20 cellular contexts compared by ENCODE assay signal in the genomic region with DNA sequence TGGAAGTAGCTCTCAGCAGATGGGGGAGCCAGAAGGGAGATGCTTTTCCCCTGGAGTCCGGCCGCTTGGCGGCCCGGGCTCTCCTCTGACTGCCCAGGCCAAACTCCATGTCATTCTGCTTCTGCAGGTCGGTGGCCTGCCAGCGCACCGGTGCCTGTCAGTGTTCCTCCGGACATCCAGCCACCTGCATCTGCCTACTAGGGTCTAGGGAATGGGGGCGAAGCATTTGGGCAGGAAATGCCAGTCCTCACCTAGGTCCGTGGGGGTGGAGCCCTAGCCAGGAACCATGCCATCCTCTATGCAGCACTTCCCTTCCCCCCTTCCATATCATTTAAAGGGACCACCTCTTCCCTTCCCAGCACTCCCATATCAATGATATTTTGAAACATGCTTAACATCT. TPM values are rescaled to one million over a fixed set of nuclear protein-coding genes. Genes with fewer than 3 reads are reported as not detected.
A peak's percentile ranks its signal among the peaks of the same experiment; 100 is the strongest.
DNase-seq lines count a peak whose midpoint lies in the region; ATAC-seq and TF ChIP-seq lines count a peak whose summit lies in the region.
"Had no signal": no experiment of that assay in that cellular context is flagged by ENCODE, and none has a peak within 500 bp of the region (broad histone marks: within the 10 kb centered on the region; RNA-seq: fewer than 3 reads in every experiment).

No MANE protein-coding gene starts in this region.

- H3K36me3 Mint-ChIP-seq in stimulated activated naive B cell treated with anti-CD40 and anti-IgM and Interleukin-4, amounts not matched to agents 10 μg/mL and 1 μg/mL and 100 μg/mL, for 72 hours: no peaks in the 10 kb centered on the region
- H3K36me3 Mint-ChIP-seq: activated naive CD4-positive, alpha-beta T cell treated with anti-CD3 and anti-CD28 coated beads, Interleukin-2, amount 50 U/mL, for 72 hours had no signal

- H3K27ac ChIP-seq in HEK293 (ENCODE audit: extremely low read depth, low read depth, low read length) (no peak overlapping the region), brain microvascular endothelial cell (peak overlapping the region; percentile 90), lung (ENCODE audit: low read depth in 1 of 2, low read length in 1 of 2) (peak overlapping the region; percentile 17 to 63), subcutaneous abdominal adipose tissue (ENCODE audit: low read depth, low read length) (peak overlapping the region; percentile 30)

- H3K9me3 ChIP-seq in HEK293 (ENCODE audit: control insufficient read depth, insufficient read depth, low read depth, low read length) (no peaks in the 10 kb centered on the region), lung (ENCODE audit: control insufficient read depth in 2 of 2, insufficient read depth in 1 of 2, low read length in 1 of 2) (no peaks in the 10 kb centered on the region), subcutaneous abdominal adipose tissue (ENCODE audit: control insufficient read depth in 5 of 5, low read length in 5 of 5) (no peaks in the 10 kb centered on the region)

- TF ChIP-seq CTCF in HEK293 (tag by site-specific recombination; IDR thresholded peaks at IDR 0.05) (no peak), brain microvascular endothelial cell (IDR thresholded peaks at IDR 0.05; ENCODE audit: low read depth, low read length, missing control alignments) (peak; percentile 5), lung (IDR thresholded peaks at IDR 0.05; ENCODE audit: control extremely low read depth, extremely low read depth) (no peak)

- POLR2A ChIA-PET in HEK293 (lab: Yijun Ruan, JAX): no interaction called here

- H3K9me3 Mint-ChIP-seq in stimulated activated naive B cell treated with anti-CD40 and anti-IgM and Interleukin-4, amounts not matched to agents 10 μg/mL and 1 μg/mL and 100 μg/mL, for 72 hours: no peaks in the 10 kb centered on the region
- H3K9me3 Mint-ChIP-seq: activated naive CD4-positive, alpha-beta T cell treated with anti-CD3 and anti-CD28 coated beads, Interleukin-2, amount 50 U/mL, for 72 hours; CD4-positive, alpha-beta T cell; T-helper 1 cell treated with Interleukin-12 subunit alpha and Interleukin-12 subunit beta and Interleukin-4 antibody, amounts not matched to agents 30 μg/mL and 1 μg/mL, for 36 hours had no signal

- 78 to 82% methylated on average over 8 to 10 of the region's 10 CpGs for WGBS in lung, 2 donors

- in situ Hi-C loops in brain microvascular endothelial cell (cut with HindIII; ENCODE audit: low pct_ligation_motif_present, low sequenced_read_pairs): loop anchor here (25.0 kb wide), 1 partner anchor 91 kb away; a partner anchor contains a TSS

- CTCF ChIA-PET in HEK293 (lab: Yijun Ruan, JAX): interaction anchor here (1.2 to 1.7 kb wide), 2 partner anchors 14 to 69 kb away, joined by 3 to 4 read pairs; no protein-coding TSS in a partner anchor

- no peak overlapping the region for H3K27ac Mint-ChIP-seq in stimulated activated naive B cell treated with anti-CD40 and anti-IgM and Interleukin-4, amounts not matched to agents 10 μg/mL and 1 μg/mL and 100 μg/mL, for 72 hours
- H3K27ac Mint-ChIP-seq: activated naive CD4-positive, alpha-beta T cell treated with anti-CD3 and anti-CD28 coated beads, Interleukin-2, amount 50 U/mL, for 72 hours; CD4-positive, alpha-beta T cell; T-helper 1 cell treated with Interleukin-12 subunit alpha and Interleukin-12 subunit beta and Interleukin-4 antibody, amounts not matched to agents 30 μg/mL and 1 μg/mL, for 36 hours had no signal

- H3K4me3 Mint-ChIP-seq in stimulated activated naive B cell treated with anti-CD40 and anti-IgM and Interleukin-4, amounts not matched to agents 10 μg/mL and 1 μg/mL and 100 μg/mL, for 72 hours: no peak overlapping the region
- H3K4me3 Mint-ChIP-seq: CD4-positive, alpha-beta T cell; T-helper 1 cell treated with Interleukin-12 subunit alpha and Interleukin-12 subunit beta and Interleukin-4 antibody, amounts not matched to agents 30 μg/mL and 1 μg/mL, for 36 hours had no signal

- no peaks in the 10 kb centered on the region for H3K4me1 ChIP-seq in HEK293 (ENCODE audit: control insufficient read depth, insufficient read depth, low read length)
- H3K4me1 ChIP-seq in lung (ENCODE audit: control insufficient read depth in 2 of 2, insufficient read depth in 2 of 2, low read length in 2 of 2): peaks cover 5 to 15% of the 10 kb centered on the region in 2 donors
- peaks cover 0 to 25% (median 15%) of the 10 kb centered on the region in 5 donors for H3K4me1 ChIP-seq in subcutaneous abdominal adipose tissue (ENCODE audit: control insufficient read depth in 5 of 5, insufficient read depth in 5 of 5, low read length in 5 of 5)

- H3K9ac ChIP-seq in subcutaneous abdominal adipose tissue (ENCODE audit: low read length in 5 of 5): no peak overlapping the region

- H3K36me3 ChIP-seq in HEK293 (ENCODE audit: control insufficient read depth in 2 of 2, insufficient read depth in 1 of 2, low read length in 2 of 2) (peaks cover 8 to 21% of the 10 kb centered on the region in 2 experiments; a peak in 2 of 3 replicates), brain microvascular endothelial cell (replicated peaks) (peaks cover 5% of the 10 kb centered on the region), lung (ENCODE audit: control insufficient read depth in 2 of 2, insufficient read depth in 2 of 2, low read length in 2 of 2) (peaks cover 0 to 3% of the 10 kb centered on the region in 2 donors), subcutaneous abdominal adipose tissue (ENCODE audit: control insufficient read depth in 5 of 5, insufficient read depth in 5 of 5, low read length in 5 of 5) (peaks cover 0 to 2% (median 0%) of the 10 kb centered on the region in 5 donors)

- no peak for ATAC-seq in lung (ENCODE audit: insufficient read depth, low FRiP score)
- no peak for ATAC-seq in stimulated activated naive B cell treated with anti-CD40 and anti-IgM and Interleukin-4, amounts not matched to agents 10 μg/mL and 1 μg/mL and 100 μg/mL, for 72 hours (replicated peaks)
- no peak for ATAC-seq in GM21423 (IDR thresholded peaks at IDR 0.05; ENCODE audit: unreplicated experiment)
- no peak for ATAC-seq in GM19395 (IDR thresholded peaks at IDR 0.05; ENCODE audit: unreplicated experiment)
- ATAC-seq: activated naive CD4-positive, alpha-beta T cell treated with anti-CD3 and anti-CD28 coated beads, Interleukin-2, amount 50 U/mL, for 72 hours; esophagus mucosa had no signal

- peaks cover 0 to 5% of the 10 kb centered on the region in 2 donors for H3K4me1 Mint-ChIP-seq in stimulated activated naive B cell treated with anti-CD40 and anti-IgM and Interleukin-4, amounts not matched to agents 10 μg/mL and 1 μg/mL and 100 μg/mL, for 72 hours

- H3K27me3 ChIP-seq in brain microvascular endothelial cell (replicated peaks): no peaks in the 10 kb centered on the region
- no peaks in the 10 kb centered on the region for H3K27me3 ChIP-seq in lung (ENCODE audit: control insufficient read depth, insufficient read depth)
- peaks cover 0 to 2% (median 0%) of the 10 kb centered on the region in 5 donors for H3K27me3 ChIP-seq in subcutaneous abdominal adipose tissue (ENCODE audit: control insufficient read depth in 5 of 5, insufficient read depth in 4 of 5, low read length in 5 of 5)

- H3K27me3 Mint-ChIP-seq in stimulated activated naive B cell treated with anti-CD40 and anti-IgM and Interleukin-4, amounts not matched to agents 10 μg/mL and 1 μg/mL and 100 μg/mL, for 72 hours: no peaks in the 10 kb centered on the region
- H3K27me3 Mint-ChIP-seq: CD4-positive, alpha-beta T cell had no signal

- H3K4me3 ChIP-seq in HEK293 (ENCODE audit: low read depth, low read length) (no peak overlapping the region), brain microvascular endothelial cell (ENCODE audit: low read depth, low read length) (no peak overlapping the region), lung (no peak overlapping the region), subcutaneous abdominal adipose tissue (ENCODE audit: low read depth in 1 of 5, low read length in 5 of 5) (no peak overlapping the region)

- DNase-seq in brain microvascular endothelial cell: no peak
- DNase-seq in lung (ENCODE audit: low spot score): no peak
- no peak for DNase-seq in stimulated activated naive B cell treated with anti-CD40 and anti-IgM and Interleukin-4, amounts not matched to agents 10 μg/mL and 1 μg/mL and 100 μg/mL, for 72 hours
- no peak for DNase-seq in DMS153 (lab: John Stamatoyannopoulos, UW)
- DNase-seq: activated T-cell treated with anti-CD3 and anti-CD28 coated beads for 4 hours; CD4-positive, alpha-beta T cell; KG1; NCI-H1417 treated with DMSO at 0.1 percent for 48 hours; NCI-H524; stimulated activated CD4-positive, alpha-beta T cell treated with anti-CD3 and anti-CD28 coated beads, Interleukin-1b, Interleukin-23, amount 100 ng/mL, for 48 hours; stimulated activated CD8-positive, alpha-beta memory T cell treated with anti-CD3 and anti-CD28 coated beads, Interleukin-4, amount 100 ng/mL, for 48 hours had no signal

TF ChIP-seq in HEK293, 187 proteins besides CTCF, POLR2A, EP300 and RAD21 (continues in another document):
- TF ChIP-seq, protein P1, sequence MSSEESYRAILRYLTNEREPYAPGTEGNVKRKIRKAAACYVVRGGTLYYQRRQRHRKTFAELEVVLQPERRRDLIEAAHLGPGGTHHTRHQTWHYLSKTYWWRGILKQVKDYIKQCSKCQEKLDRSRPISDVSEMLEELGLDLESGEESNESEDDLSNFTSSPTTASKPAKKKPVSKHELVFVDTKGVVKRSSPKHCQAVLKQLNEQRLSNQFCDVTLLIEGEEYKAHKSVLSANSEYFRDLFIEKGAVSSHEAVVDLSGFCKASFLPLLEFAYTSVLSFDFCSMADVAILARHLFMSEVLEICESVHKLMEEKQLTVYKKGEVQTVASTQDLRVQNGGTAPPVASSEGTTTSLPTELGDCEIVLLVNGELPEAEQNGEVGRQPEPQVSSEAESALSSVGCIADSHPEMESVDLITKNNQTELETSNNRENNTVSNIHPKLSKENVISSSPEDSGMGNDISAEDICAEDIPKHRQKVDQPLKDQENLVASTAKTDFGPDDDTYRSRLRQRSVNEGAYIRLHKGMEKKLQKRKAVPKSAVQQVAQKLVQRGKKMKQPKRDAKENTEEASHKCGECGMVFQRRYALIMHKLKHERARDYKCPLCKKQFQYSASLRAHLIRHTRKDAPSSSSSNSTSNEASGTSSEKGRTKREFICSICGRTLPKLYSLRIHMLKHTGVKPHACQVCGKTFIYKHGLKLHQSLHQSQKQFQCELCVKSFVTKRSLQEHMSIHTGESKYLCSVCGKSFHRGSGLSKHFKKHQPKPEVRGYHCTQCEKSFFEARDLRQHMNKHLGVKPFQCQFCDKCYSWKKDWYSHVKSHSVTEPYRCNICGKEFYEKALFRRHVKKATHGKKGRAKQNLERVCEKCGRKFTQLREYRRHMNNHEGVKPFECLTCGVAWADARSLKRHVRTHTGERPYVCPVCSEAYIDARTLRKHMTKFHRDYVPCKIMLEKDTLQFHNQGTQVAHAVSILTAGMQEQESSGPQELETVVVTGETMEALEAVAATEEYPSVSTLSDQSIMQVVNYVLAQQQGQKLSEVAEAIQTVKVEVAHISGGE (tag by site-specific recombination; conservative IDR thresholded peaks at IDR 0.05; ENCODE audit: low read depth): no peak
- TF ChIP-seq ZNF600 (tag by site-specific recombination; IDR thresholded peaks at IDR 0.05) (peak; percentile 64; the same call in 1 of the 2 replicates), OVOL3 (tag by site-specific recombination; IDR thresholded peaks at IDR 0.05) (no peak)

RNA-seq across cellular contexts. Expression of a gene that starts 34.2 kb away (rescaled TPM):
- total RNA-seq in lung: 10 to 100 TPM; 13.0 to 44.3 TPM
- 1 to 10 TPM; 3.9 TPM for polyA plus RNA-seq in lung
- total RNA-seq: CD4-positive, alpha-beta T cell had no signal

RNA-seq across cellular contexts. Expression of a gene that starts 37.1 kb away (rescaled TPM):
- total RNA-seq in lung: 1 to 10 TPM in 1 of 2 donors, under 1 TPM in 1; 0.09 to 1.1 TPM
- polyA plus RNA-seq in lung: under 1 TPM; 0.15 to 0.22 TPM

RNA-seq across cellular contexts. Expression of a gene that starts 51.8 kb away (rescaled TPM):
- total RNA-seq in lung: 10 to 100 TPM; 12.1 to 23.9 TPM
- 10 to 100 TPM in 1 of 2 donors, 1 to 10 TPM in 1; 3.0 to 25.4 TPM for polyA plus RNA-seq in lung
- total RNA-seq: activated naive CD4-positive, alpha-beta T cell treated with anti-CD3 and anti-CD28 coated beads, Interleukin-2, amount 50 U/mL, for 72 hours; CD4-positive, alpha-beta T cell; lung microvascular endothelial cell; RPMI7951 had no signal
